Comparison of ENCODE assay signal across 8 cellular contexts in genomic region chr7:148932-149855, GRCh38. TPM values are rescaled to one million over a fixed set of nuclear protein-coding genes. Genes with fewer than 3 reads are reported as not detected.
DNase-seq lines count a peak whose midpoint lies in the region; ATAC-seq, FAIRE-seq and TF ChIP-seq lines count a peak whose summit lies in the region.

No MANE protein-coding gene starts in this region.

- POLR2A ChIA-PET in endothelial cell of umbilical vein (lab: Charles Lee): no interaction called here

- H2AFZ ChIP-seq in OCI-LY1 (ENCODE audit: low read length) (peak overlapping the region; percentile 74; the same call in 1 of the 2 replicates), endothelial cell of umbilical vein (ENCODE audit: low read depth, low read length) (peak overlapping the region; percentile 85)

- FAIRE-seq in endothelial cell of umbilical vein (lab: Jason Lieb, UNC): peak; percentile 98

- TF ChIP-seq POLR2A in endothelial cell of umbilical vein (IDR thresholded peaks at IDR 0.05; ENCODE audit: low read depth, low read length): peak; percentile 98

- H3K4me3 ChIP-seq in HUES6 (ENCODE audit: low read depth, low read length) (peak overlapping the region; percentile 60), OCI-LY1 (ENCODE audit: low read depth, low read length, poor library complexity, severe bottlenecking) (peak overlapping the region; percentile 56), endothelial cell of umbilical vein (replicated peaks in 1 of 3; ENCODE audit: insufficient read depth in 1 of 3, low read depth in 1 of 3, low read length in 3 of 3) (peak overlapping the region; percentile 42 to 80 (median 44))

- H3K9me3 ChIP-seq in HUES6 (ENCODE audit: control insufficient read depth, insufficient read depth, low read depth, low read length) (no peaks in the 10 kb centered on the region), OCI-LY1 (ENCODE audit: low read length) (no peaks in the 10 kb centered on the region), endothelial cell of umbilical vein (replicated peaks; ENCODE audit: control insufficient read depth, insufficient read depth, low read length) (no peaks in the 10 kb centered on the region)

- H4K20me1 ChIP-seq in OCI-LY1 (ENCODE audit: insufficient read depth, low read length) (no peaks in the 10 kb centered on the region), endothelial cell of umbilical vein (replicated peaks; ENCODE audit: control insufficient read depth, extremely low read depth, insufficient read depth, low read length) (no peaks in the 10 kb centered on the region)

- TF ChIP-seq CTCF in OCI-LY1 (IDR thresholded peaks at IDR 0.05; ENCODE audit: low read length) (no peak), endothelial cell of umbilical vein (IDR thresholded peaks at IDR 0.05; ENCODE audit: extremely low read depth in 1 of 2, insufficient read depth in 1 of 2, low read depth in 1 of 2, low read length in 2 of 2) (no peak)

- DNase-seq in D341Med (ENCODE audit: low spot score) (peak; percentile 99), activated T-cell treated with anti-CD3 and anti-CD28 coated beads for 1 hour (ENCODE audit: low read depth) (peak; percentile 96), endothelial cell of umbilical vein (ENCODE audit: low read depth, low spot score) (peak; percentile 99), midbrain (lab: John Stamatoyannopoulos, UW) (peak; percentile 99)
- peak; percentile 96 for DNase-seq in stimulated activated CD8-positive, alpha-beta memory T cell treated with anti-CD3 and anti-CD28 coated beads, Interleukin-15, amount 100 ng/mL, for 48 hours (ENCODE audit: low read depth in 2 of 2)

- TSS peak; percentile 88 for BruUV-seq in endothelial cell of umbilical vein (replicated peaks; lab: Mats Ljungman, UMichigan)

- H3K4me1 ChIP-seq in HUES6 (ENCODE audit: control insufficient read depth, insufficient read depth, low read length) (peaks cover 9% of the 10 kb centered on the region), OCI-LY1 (ENCODE audit: insufficient read depth, low read length, severe bottlenecking) (peaks cover 6% of the 10 kb centered on the region), endothelial cell of umbilical vein (ENCODE audit: control insufficient read depth, extremely low read depth, insufficient read depth, low read length) (peaks cover 9% of the 10 kb centered on the region)

- H3K4me2 ChIP-seq in OCI-LY1 (ENCODE audit: low read length) (peak overlapping the region; percentile 61), endothelial cell of umbilical vein (ENCODE audit: insufficient read depth, low read length) (peak overlapping the region; percentile 86)

- intact Hi-C loops in endothelial cell of umbilical vein (cut with micrococcal nuclease): loop anchor here (2.0 kb wide), 2 partner anchors 44 to 48 kb away; partner anchors contain the start of gene FAM20C

- peak overlapping the region; percentile 86 for H3K27ac ChIP-seq in HUES6 (ENCODE audit: low read depth, low read length)
- H3K27ac ChIP-seq in OCI-LY1 (ENCODE audit: low read depth, low read length, poor library complexity, severe bottlenecking): peak overlapping the region; percentile 55
- H3K27ac ChIP-seq in endothelial cell of umbilical vein (ENCODE audit: insufficient read depth, low read depth, low read length): peak overlapping the region; percentile 79

- H3K27me3 ChIP-seq in HUES6 (ENCODE audit: control insufficient read depth, insufficient read depth, low read length): no peaks in the 10 kb centered on the region
- no peaks in the 10 kb centered on the region; the same call in 1 of the 2 replicates for H3K27me3 ChIP-seq in OCI-LY1 (ENCODE audit: insufficient read depth, low read length)
- no peaks in the 10 kb centered on the region for H3K27me3 ChIP-seq in endothelial cell of umbilical vein (ENCODE audit: control insufficient read depth in 2 of 2, insufficient read depth in 2 of 2, low read length in 2 of 2)

- H3K79me2 ChIP-seq in OCI-LY1 (ENCODE audit: insufficient read depth, low read length) (no peaks in the 10 kb centered on the region), endothelial cell of umbilical vein (ENCODE audit: control insufficient read depth, insufficient read depth, low read length) (no peaks in the 10 kb centered on the region)

- peak; percentile 92 for ATAC-seq in GM21447 (IDR thresholded peaks at IDR 0.05; ENCODE audit: unreplicated experiment)

- no peaks in the 10 kb centered on the region for H3K9me2 ChIP-seq in OCI-LY1 (ENCODE audit: low read depth, low read length)

- no peaks in the 10 kb centered on the region for H3F3A ChIP-seq in OCI-LY1 (ENCODE audit: insufficient read depth, low read length)

- H3K9me1 ChIP-seq in endothelial cell of umbilical vein (replicated peaks; ENCODE audit: control insufficient read depth, extremely low read depth, insufficient read depth, low read length): no peaks in the 10 kb centered on the region

- dilution Hi-C loops in endothelial cell of umbilical vein (cut with MboI; ENCODE audit: extremely low pct_ligation_motif_present, low sequenced_read_pairs): no loop called here

- H3K36me3 ChIP-seq in HUES6 (ENCODE audit: control insufficient read depth, insufficient read depth, low read length) (peaks cover 19% of the 10 kb centered on the region), OCI-LY1 (ENCODE audit: insufficient read depth, low read length) (no peaks in the 10 kb centered on the region), endothelial cell of umbilical vein (ENCODE audit: control insufficient read depth in 2 of 2, extremely low read depth in 1 of 2, insufficient read depth in 2 of 2, low read length in 2 of 2) (no peaks in the 10 kb centered on the region)

- CTCF ChIA-PET in endothelial cell of umbilical vein (lab: Charles Lee): interaction anchor here (0.6 to 1.0 kb wide), 2 partner anchors 39 to 43 kb away, joined by 3 read pairs; partner anchors contain the start of gene FAM20C

- H3K9ac ChIP-seq in HUES6 (ENCODE audit: low read length) (peak overlapping the region; percentile 88), OCI-LY1 (ENCODE audit: low read length) (peak overlapping the region; percentile 41), endothelial cell of umbilical vein (replicated peaks; ENCODE audit: extremely low read depth, insufficient read depth, low read length) (peak overlapping the region; percentile 85)

TF ChIP-seq in endothelial cell of umbilical vein, 7 proteins besides CTCF, POLR2A, EP300 and RAD21:
- TF ChIP-seq POLR2AphosphoS5 (IDR thresholded peaks at IDR 0.05; ENCODE audit: insufficient read depth, low read depth, low read length) (peak; percentile 96), MAX (IDR thresholded peaks at IDR 0.05; ENCODE audit: insufficient read depth, insufficient read length) (peak; percentile 99), MYC (IDR thresholded peaks at IDR 0.05; ENCODE audit: low read depth, low read length) (peak; percentile 95), FOS (IDR thresholded peaks at IDR 0.05; ENCODE audit: borderline replicate concordance, insufficient read depth, low read length) (no peak), EZH2 (IDR thresholded peaks at IDR 0.05; ENCODE audit: borderline replicate concordance, low read depth, low read length, severe bottlenecking) (no peak), GATA2 (IDR thresholded peaks at IDR 0.05; ENCODE audit: insufficient read depth, insufficient read length, low read depth, low read length) (no peak), JUN (IDR thresholded peaks at IDR 0.05; ENCODE audit: borderline replicate concordance, insufficient read depth, insufficient read length, low read depth) (no peak)

RNA-seq across cellular contexts. Expression of gene FAM20C, which starts 43.2 kb away (rescaled TPM):
- 34.5 and 44.4 TPM in 2 replicates for total RNA-seq in endothelial cell of umbilical vein
- polyA plus RNA-seq in endothelial cell of umbilical vein: 14.2 and 17.4 TPM in 2 replicates
- polyA plus RNA-seq in endothelial cell of umbilical vein (2011; cell fraction: cytosol; rRNA removed): 13.4 and 17.6 TPM in 2 replicates
- polyA plus RNA-seq in endothelial cell of umbilical vein (2011; cell fraction: nucleus; rRNA removed): 13.3 and 13.8 TPM in 2 replicates
- polyA plus RNA-seq in endothelial cell of umbilical vein (2012): 24.5 and 25.3 TPM in 2 replicates
- 12.8 and 20.3 TPM in 2 replicates for polyA minus RNA-seq in endothelial cell of umbilical vein
- 7.0 TPM for polyA minus RNA-seq in endothelial cell of umbilical vein (2011; cell fraction: cytosol; rRNA and poly(A)+ RNA removed)
- polyA minus RNA-seq in endothelial cell of umbilical vein (2011; cell fraction: nucleus; rRNA and poly(A)+ RNA removed): 8.4 and 18.1 TPM in 2 replicates

Comparison
In these comparisons a context has a peak if more than half of its experiments do, and no peak if none do; other contexts are left out.
1. Peak in every context shown above with its lines: DNase-seq, ATAC-seq, H3K4me3 ChIP-seq and H3K27ac ChIP-seq.